20 cellular contexts compared by ENCODE assay signal in genomic region chrX:87744391-87744790, GRCh38.
A peak's percentile ranks its signal among the peaks of the same experiment; 100 is the strongest.
DNase-seq lines count a peak whose midpoint lies in the region; ATAC-seq, FAIRE-seq and TF ChIP-seq lines count a peak whose summit lies in the region.
"Had no signal": no experiment of that assay in that cellular context is flagged by ENCODE, and none has a peak within 500 bp of the region (broad histone marks: within the 10 kb centered on the region; RNA-seq: fewer than 3 reads in every experiment).

No MANE protein-coding gene starts in this region.

- H3K9me1 ChIP-seq in IMR-90 (ENCODE audit: insufficient read depth, low read length): no peaks in the 10 kb centered on the region
- H3K9me1 ChIP-seq in K562 (ENCODE audit: control insufficient read depth, insufficient read depth, low read length): no peaks in the 10 kb centered on the region

- H3K4me1 ChIP-seq in A549: no peaks in the 10 kb centered on the region
- H3K4me1 ChIP-seq in IMR-90 (ENCODE audit: control insufficient read depth, insufficient read depth, low read length): no peaks in the 10 kb centered on the region
- H3K4me1 ChIP-seq in K562 (replicated peaks in 1 of 2; ENCODE audit: control insufficient read depth in 2 of 2, insufficient read depth in 2 of 2, low read length in 2 of 2): no peaks in the 10 kb centered on the region
- H3K4me1 ChIP-seq: BLaER1 treated with 17β-estradiol and CSF1 and Interleukin-3, amounts not matched to agents 10 nM and 100 nM; Caco-2 had no signal

- POLR2A ChIA-PET in A549 (lab: Yijun Ruan, JAX): no interaction called here
- POLR2A ChIA-PET in IMR-90 (lab: Charles Lee; ENCODE audit: unreplicated experiment): no interaction called here
- POLR2A ChIA-PET in K562 (lab: Yijun Ruan, JAX): no interaction called here

- no peaks in the 10 kb centered on the region for H3K79me2 ChIP-seq in K562 (ENCODE audit: control insufficient read depth, insufficient read depth, low read length)

- FAIRE-seq in A549 (lab: Jason Lieb, UNC) (no peak), K562 (lab: Jason Lieb, UNC) (no peak)
- FAIRE-seq: A204.1, D721Med, G401.6, GM12891, GM19239 had no signal

- TF ChIP-seq EP300 in A549 (IDR thresholded peaks at IDR 0.05) (no peak), K562 (IDR thresholded peaks at IDR 0.05; ENCODE audit: low read length) (no peak)

- no peak overlapping the region for H2BK120ac ChIP-seq in IMR-90 (ENCODE audit: low read depth, low read length)

- H3K9ac ChIP-seq in IMR-90 (ENCODE audit: low read depth, low read length) (no peak overlapping the region), K562 (ENCODE audit: insufficient read depth in 1 of 2, low read depth in 2 of 2, low read length in 2 of 2) (no peak overlapping the region)
- H3K9ac ChIP-seq: BLaER1 treated with 17β-estradiol and CSF1 and Interleukin-3, amounts not matched to agents 10 nM and 100 nM had no signal

- H3K23ac ChIP-seq in IMR-90 (ENCODE audit: low read depth, low read length): no peak overlapping the region

- H3K36me3 ChIP-seq in IMR-90 (ENCODE audit: control insufficient read depth, insufficient read depth, low read length): no peaks in the 10 kb centered on the region
- H3K36me3 ChIP-seq in K562 (ENCODE audit: control insufficient read depth, insufficient read depth, low read length): no peaks in the 10 kb centered on the region
- H3K36me3 ChIP-seq: BLaER1 treated with 17β-estradiol and CSF1 and Interleukin-3, amounts not matched to agents 10 nM and 100 nM had no signal

- dilution Hi-C loops in IMR-90 (cut with HindIII; ENCODE audit: low sequenced_read_pairs, unreplicated experiment): no loop called here

- BruUV-seq in IMR-90 (replicated peaks; lab: Mats Ljungman, UMichigan) (no TSS peak), K562 (replicated peaks; lab: Mats Ljungman, UMichigan) (no TSS peak)

- TF ChIP-seq CTCF in A549 (IDR thresholded peaks at IDR 0.05): no peak
- no peak for TF ChIP-seq CTCF in IMR-90 (conservative IDR thresholded peaks at IDR 0.05; ENCODE audit: low read depth, low read length)
- TF ChIP-seq CTCF in K562 (IDR thresholded peaks at IDR 0.05 in 2 of 3, conservative IDR thresholded peaks at IDR 0.05 in 1 of 3; ENCODE audit: insufficient read depth in 2 of 3, low read depth in 1 of 3, low read length in 3 of 3): no peak

- no peak overlapping the region for H2BK5ac ChIP-seq in IMR-90 (ENCODE audit: low read depth, low read length, poor library complexity, severe bottlenecking)

- H3K79me1 ChIP-seq in IMR-90 (ENCODE audit: low read depth in 1 of 2, low read length in 2 of 2): no peaks in the 10 kb centered on the region

- H3K27ac ChIP-seq in A549 (no peak overlapping the region), IMR-90 (ENCODE audit: insufficient read depth, low read length) (no peak overlapping the region), K562 (ENCODE audit: extremely low read depth, low read depth, low read length) (no peak overlapping the region)
- H3K27ac ChIP-seq: BLaER1 treated with 17β-estradiol and CSF1 and Interleukin-3, amounts not matched to agents 10 nM and 100 nM; C4-2B had no signal

- ATAC-seq in A549 (no peak), IMR-90 (ENCODE audit: low read depth) (no peak), K562 (no peak), GM21526 (IDR thresholded peaks at IDR 0.05; ENCODE audit: low FRiP score, unreplicated experiment) (no peak)
- ATAC-seq: CD8-positive, alpha-beta T cell had no signal

- no peak overlapping the region for H3K18ac ChIP-seq in IMR-90 (ENCODE audit: low read depth, low read length)

- H3K4ac ChIP-seq in IMR-90 (ENCODE audit: low read depth, low read length): no peak overlapping the region

- H3K14ac ChIP-seq in IMR-90 (replicated peaks; ENCODE audit: low read depth, low read length): no peak overlapping the region

- TF ChIP-seq RAD21 in A549 (conservative IDR thresholded peaks at IDR 0.05 in 1 of 2, IDR thresholded peaks at IDR 0.05 in 1 of 2): no peak
- no peak for TF ChIP-seq RAD21 in IMR-90 (IDR thresholded peaks at IDR 0.05; ENCODE audit: low read length)
- no peak for TF ChIP-seq RAD21 in K562 (CRISPR knock-in tag; conservative IDR thresholded peaks at IDR 0.05 in 1 of 2, IDR thresholded peaks at IDR 0.05 in 1 of 2)

- intact Hi-C loops in IMR-90 (cut with micrococcal nuclease) (no loop called here), K562 (cut with micrococcal nuclease) (no loop called here)

- CTCF ChIA-PET in A549 (lab: Yijun Ruan, JAX): no interaction called here
- CTCF ChIA-PET in IMR-90 (lab: Yijun Ruan, JAX): no interaction called here
- CTCF ChIA-PET in K562 (lab: Yijun Ruan, JAX; ENCODE audit: low intra/inter-chr PET ratio): no interaction called here

- H2BK20ac ChIP-seq in IMR-90 (ENCODE audit: low read depth, low read length): no peak overlapping the region

- no peak overlapping the region for H3K56ac ChIP-seq in IMR-90 (ENCODE audit: extremely low read depth, insufficient read depth, low read length)

- H2AFZ ChIP-seq in IMR-90 (replicated peaks; ENCODE audit: low read length, poor library complexity) (no peak overlapping the region), K562 (ENCODE audit: low read depth, low read length) (no peak overlapping the region)

- no peak overlapping the region for H3K4me3 ChIP-seq in A549
- H3K4me3 ChIP-seq in IMR-90 (ENCODE audit: insufficient read depth, low read depth, low read length): no peak overlapping the region
- no peak overlapping the region for H3K4me3 ChIP-seq in K562
- H3K4me3 ChIP-seq: BLaER1 treated with 17β-estradiol and CSF1 and Interleukin-3, amounts not matched to agents 10 nM and 100 nM had no signal

- H4K20me1 ChIP-seq in IMR-90 (ENCODE audit: insufficient read depth, low read length) (no peaks in the 10 kb centered on the region), K562 (replicated peaks; ENCODE audit: control insufficient read depth, insufficient read depth, low read length) (no peaks in the 10 kb centered on the region)

- H3K9me3 ChIP-seq in A549: no peaks in the 10 kb centered on the region
- no peaks in the 10 kb centered on the region for H3K9me3 ChIP-seq in IMR-90 (ENCODE audit: control insufficient read depth, insufficient read depth, low read length)
- H3K9me3 ChIP-seq in K562 (replicated peaks; ENCODE audit: control insufficient read depth, insufficient read depth, low read depth, low read length): no peaks in the 10 kb centered on the region
- H3K9me3 ChIP-seq: BLaER1 treated with 17β-estradiol and CSF1 and Interleukin-3, amounts not matched to agents 10 nM and 100 nM; Caco-2 had no signal

- TF ChIP-seq POLR2A in A549 (IDR thresholded peaks at IDR 0.05; ENCODE audit: low read length) (no peak), IMR-90 (IDR thresholded peaks at IDR 0.05; ENCODE audit: low read depth, low read length) (no peak), K562 (conservative IDR thresholded peaks at IDR 0.05) (no peak)

- 0% methylated on average over 1 of the region's 1 CpG for WGBS in A549 (ENCODE audit: missing lambda C conversion rate)
- no CpG with 5 or more reads among the region's 1 CpG for WGBS in IMR-90 (ENCODE audit: extremely low coverage in 2 of 2, insufficient read length in 1 of 2), 2 experiments
- WGBS in K562 (ENCODE audit: insufficient coverage, low coverage, missing lambda C conversion rate): 0% methylated on average over 1 of the region's 1 CpG

- H3K27me3 ChIP-seq in IMR-90 (ENCODE audit: control insufficient read depth, insufficient read depth, low read length): no peaks in the 10 kb centered on the region
- no peaks in the 10 kb centered on the region for H3K27me3 ChIP-seq in K562 (ENCODE audit: control insufficient read depth in 2 of 2, insufficient read depth in 2 of 2, low read length in 2 of 2)

- no peak overlapping the region for H3K4me2 ChIP-seq in A549
- H3K4me2 ChIP-seq in IMR-90 (ENCODE audit: low read depth, low read length): no peak overlapping the region
- H3K4me2 ChIP-seq in K562 (ENCODE audit: insufficient read depth, low read length): no peak overlapping the region
- H3K4me2 ChIP-seq: BLaER1 treated with 17β-estradiol and CSF1 and Interleukin-3, amounts not matched to agents 10 nM and 100 nM had no signal

- H2BK15ac ChIP-seq in IMR-90 (ENCODE audit: low read depth, low read length): no peak overlapping the region

- no peak overlapping the region for H4K91ac ChIP-seq in IMR-90 (ENCODE audit: insufficient read depth, low read depth, low read length)

- no peak overlapping the region for H2AK5ac ChIP-seq in IMR-90 (ENCODE audit: low read depth, low read length)

- no peak for DNase-seq in A549 (ENCODE audit: low read depth in 1 of 2, low spot score in 1 of 2)
- no peak for DNase-seq in IMR-90
- no peak for DNase-seq in K562 (ENCODE audit: extremely low read depth in 1 of 4, low spot score in 3 of 4)
- no peak for DNase-seq in activated CD8-positive, alpha-beta memory T cell treated with anti-CD3 and anti-CD28 coated beads for 24 hours
- DNase-seq: 8988T; AML-193; Caco-2; Calu3; CD4-positive, alpha-beta T cell; CD8-positive, alpha-beta T cell; DMS79 treated with DMSO at 0.1 percent for 48 hours; GF-D8 had no signal

- H2AK9ac ChIP-seq in IMR-90 (replicated peaks; ENCODE audit: low read depth, low read length, poor library complexity): no peak overlapping the region

- no peak overlapping the region for H4K5ac ChIP-seq in IMR-90 (ENCODE audit: low read depth, low read length)

- no peak overlapping the region for H4K8ac ChIP-seq in IMR-90 (ENCODE audit: low read depth in 2 of 2, low read length in 2 of 2)

- in situ Hi-C loops in IMR-90 (cut with MboI; ENCODE audit: low sequenced_read_pairs) (no loop called here), K562 (cut with MboI) (no loop called here)

TF ChIP-seq in A549, 52 proteins besides CTCF, POLR2A, EP300 and RAD21:
- TF ChIP-seq CBX2 (IDR thresholded peaks at IDR 0.05; ENCODE audit: borderline replicate concordance, low read depth) (no peak), MAFK (IDR thresholded peaks at IDR 0.05; ENCODE audit: partially characterized antibody) (peak; percentile 75)

TF ChIP-seq in IMR-90, 13 proteins besides CTCF, POLR2A, EP300 and RAD21 (continues in another document):
- TF ChIP-seq RCOR1 (IDR thresholded peaks at IDR 0.05; ENCODE audit: insufficient replicate concordance, low read length) (no peak), MAFK (IDR thresholded peaks at IDR 0.05; ENCODE audit: low read depth, low read length) (peak; percentile 86)

TF ChIP-seq in K562, 482 proteins besides CTCF, POLR2A, EP300 and RAD21 (continues in another document):
- TF ChIP-seq, protein P1, sequence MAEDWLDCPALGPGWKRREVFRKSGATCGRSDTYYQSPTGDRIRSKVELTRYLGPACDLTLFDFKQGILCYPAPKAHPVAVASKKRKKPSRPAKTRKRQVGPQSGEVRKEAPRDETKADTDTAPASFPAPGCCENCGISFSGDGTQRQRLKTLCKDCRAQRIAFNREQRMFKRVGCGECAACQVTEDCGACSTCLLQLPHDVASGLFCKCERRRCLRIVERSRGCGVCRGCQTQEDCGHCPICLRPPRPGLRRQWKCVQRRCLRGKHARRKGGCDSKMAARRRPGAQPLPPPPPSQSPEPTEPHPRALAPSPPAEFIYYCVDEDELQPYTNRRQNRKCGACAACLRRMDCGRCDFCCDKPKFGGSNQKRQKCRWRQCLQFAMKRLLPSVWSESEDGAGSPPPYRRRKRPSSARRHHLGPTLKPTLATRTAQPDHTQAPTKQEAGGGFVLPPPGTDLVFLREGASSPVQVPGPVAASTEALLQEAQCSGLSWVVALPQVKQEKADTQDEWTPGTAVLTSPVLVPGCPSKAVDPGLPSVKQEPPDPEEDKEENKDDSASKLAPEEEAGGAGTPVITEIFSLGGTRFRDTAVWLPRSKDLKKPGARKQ (CRISPR knock-in tag; IDR thresholded peaks at IDR 0.05): no peak
- TF ChIP-seq NBN (IDR thresholded peaks at IDR 0.05; ENCODE audit: low read depth): no peak
- TF ChIP-seq ZNF764 (CRISPR knock-in tag; IDR thresholded peaks at IDR 0.05; ENCODE audit: low read depth): no peak

Comparison
In these comparisons a context has a peak if more than half of its experiments do, and no peak if none do; other contexts are left out.
1. Of the 35 proteins assayed by ChIP-seq in both K562 and A549: peak only in K562: none; only in A549: MAFK; in both: none; in neither: 34.